Comparison of ENCODE assay signal across 8 cellular contexts in genomic region chr6:144149558-144149893, GRCh38. TPM values are rescaled to one million over a fixed set of nuclear protein-coding genes. Genes with fewer than 3 reads are reported as not detected.
DNase-seq lines count a peak whose midpoint lies in the region; ATAC-seq and TF ChIP-seq lines count a peak whose summit lies in the region.

No MANE protein-coding gene starts in this region.

- no peaks in the 10 kb centered on the region for H3K9me3 Mint-ChIP-seq in activated naive CD4-positive, alpha-beta T cell treated with anti-CD3 and anti-CD28 coated beads for 36 hours

- ATAC-seq in lower lobe of right lung (no peak), upper lobe of left lung (ENCODE audit: low FRiP score in 2 of 2) (no peak), GM21528 (IDR thresholded peaks at IDR 0.05; ENCODE audit: low FRiP score, unreplicated experiment) (no peak), HG03095 (IDR thresholded peaks at IDR 0.05; ENCODE audit: unreplicated experiment) (no peak)

- in situ Hi-C loops in astrocyte of the spinal cord (cut with HindIII; ENCODE audit: low sequenced_read_pairs): no loop called here

- intact Hi-C loops in activated naive CD4-positive, alpha-beta T cell treated with anti-CD3 and anti-CD28 coated beads for 36 hours (cut with micrococcal nuclease): no loop called here
- intact Hi-C loops in lower lobe of right lung (cut with DNase I): no loop called here

- no peaks in the 10 kb centered on the region for H3K27me3 Mint-ChIP-seq in activated naive CD4-positive, alpha-beta T cell treated with anti-CD3 and anti-CD28 coated beads for 36 hours (ENCODE audit: low read depth)

- CTCF ChIA-PET in activated naive CD4-positive, alpha-beta T cell treated with anti-CD3 and anti-CD28 coated beads for 36 hours (lab: Charles Lee): interaction anchor here (1.2 kb wide), 1 partner anchor 67 kb away, joined by 4 read pairs; no protein-coding TSS in a partner anchor

- H3K4me1 ChIP-seq in lower lobe of right lung (peaks cover 25% of the 10 kb centered on the region), upper lobe of left lung (peaks cover 9 to 30% (median 18%) of the 10 kb centered on the region in 4 donors)

- no peak for TF ChIP-seq POLR2A in upper lobe of left lung (IDR thresholded peaks at IDR 0.05)

- H3K27ac ChIP-seq in lower lobe of right lung (peak overlapping the region; percentile 92), upper lobe of left lung (peak overlapping the region; percentile 86 to 96 (median 90))

- WGBS in upper lobe of left lung, 2 donors: 50 to 62% methylated on average over 12 to 14 of the region's 14 CpGs

- H3K27me3 ChIP-seq in lower lobe of right lung (ENCODE audit: low read depth) (no peaks in the 10 kb centered on the region), upper lobe of left lung (no peaks in the 10 kb centered on the region)

- H3K36me3 Mint-ChIP-seq in activated naive CD4-positive, alpha-beta T cell treated with anti-CD3 and anti-CD28 coated beads for 36 hours (ENCODE audit: low read depth): peaks cover 25% of the 10 kb centered on the region

- H3K36me3 ChIP-seq in lower lobe of right lung (no peaks in the 10 kb centered on the region), upper lobe of left lung (no peaks in the 10 kb centered on the region)

- H3K27ac Mint-ChIP-seq in activated naive CD4-positive, alpha-beta T cell treated with anti-CD3 and anti-CD28 coated beads for 36 hours: peak overlapping the region; percentile 75

- peak overlapping the region; percentile 70 for H3K4me3 Mint-ChIP-seq in activated naive CD4-positive, alpha-beta T cell treated with anti-CD3 and anti-CD28 coated beads for 36 hours

- H3K9me3 ChIP-seq in lower lobe of right lung (no peaks in the 10 kb centered on the region), upper lobe of left lung (no peaks in the 10 kb centered on the region)

- peak overlapping the region; percentile 63 for H3K4me3 ChIP-seq in astrocyte of the spinal cord (ENCODE audit: low read depth, low read length)
- peak overlapping the region; percentile 84 for H3K4me3 ChIP-seq in lower lobe of right lung
- H3K4me3 ChIP-seq in upper lobe of left lung: peak overlapping the region; percentile 69 to 96 (median 88)

- TF ChIP-seq EP300 in upper lobe of left lung (IDR thresholded peaks at IDR 0.05): no peak

- peaks cover 35% of the 10 kb centered on the region for H3K4me1 Mint-ChIP-seq in activated naive CD4-positive, alpha-beta T cell treated with anti-CD3 and anti-CD28 coated beads for 36 hours (ENCODE audit: low read depth)

- DNase-seq in activated naive CD4-positive, alpha-beta T cell treated with anti-CD3 and anti-CD28 coated beads for 36 hours: no peak
- no peak for DNase-seq in activated naive CD4-positive, alpha-beta T cell treated with Interleukin-2 at 50 U/mL for 16 hours
- no peak for DNase-seq in astrocyte of the spinal cord (ENCODE audit: low read depth, low spot score)
- peak; percentile 52 for DNase-seq in lower lobe of right lung
- DNase-seq in upper lobe of left lung: peak in 1 of 2 donors; percentile 48
- DNase-seq in SW 1271 (lab: John Stamatoyannopoulos, UW): no peak

- no peak for TF ChIP-seq CTCF in astrocyte of the spinal cord (IDR thresholded peaks at IDR 0.05; ENCODE audit: low read depth, low read length)
- TF ChIP-seq CTCF in lower lobe of right lung (IDR thresholded peaks at IDR 0.05): no peak
- TF ChIP-seq CTCF in upper lobe of left lung (IDR thresholded peaks at IDR 0.05): no peak

RNA-seq across cellular contexts. Expression of gene STX11, which starts 0.8 kb away (rescaled TPM):
- 10 to 100 TPM; 17.2 to 17.5 TPM for total RNA-seq in activated naive CD4-positive, alpha-beta T cell treated with anti-CD3 and anti-CD28 coated beads for 36 hours
- total RNA-seq in lower lobe of right lung (54.1 TPM), upper lobe of left lung (100 to 1,000 TPM in 1 of 6 donors, 10 to 100 TPM in 5; 47.9 to 134 (median 75.5) TPM)

RNA-seq across cellular contexts. Expression of gene SF3B5, which starts 54.2 kb away (rescaled TPM):
- 100 to 1,000 TPM; 170 to 176 TPM for total RNA-seq in activated naive CD4-positive, alpha-beta T cell treated with anti-CD3 and anti-CD28 coated beads for 36 hours
- total RNA-seq in lower lobe of right lung (112 TPM), upper lobe of left lung (100 to 1,000 TPM in 3 of 6 donors, 10 to 100 TPM in 3; 47.1 to 157 (median 96.9) TPM)
